16 cellular contexts compared by ENCODE assay signal in the genomic region with DNA sequence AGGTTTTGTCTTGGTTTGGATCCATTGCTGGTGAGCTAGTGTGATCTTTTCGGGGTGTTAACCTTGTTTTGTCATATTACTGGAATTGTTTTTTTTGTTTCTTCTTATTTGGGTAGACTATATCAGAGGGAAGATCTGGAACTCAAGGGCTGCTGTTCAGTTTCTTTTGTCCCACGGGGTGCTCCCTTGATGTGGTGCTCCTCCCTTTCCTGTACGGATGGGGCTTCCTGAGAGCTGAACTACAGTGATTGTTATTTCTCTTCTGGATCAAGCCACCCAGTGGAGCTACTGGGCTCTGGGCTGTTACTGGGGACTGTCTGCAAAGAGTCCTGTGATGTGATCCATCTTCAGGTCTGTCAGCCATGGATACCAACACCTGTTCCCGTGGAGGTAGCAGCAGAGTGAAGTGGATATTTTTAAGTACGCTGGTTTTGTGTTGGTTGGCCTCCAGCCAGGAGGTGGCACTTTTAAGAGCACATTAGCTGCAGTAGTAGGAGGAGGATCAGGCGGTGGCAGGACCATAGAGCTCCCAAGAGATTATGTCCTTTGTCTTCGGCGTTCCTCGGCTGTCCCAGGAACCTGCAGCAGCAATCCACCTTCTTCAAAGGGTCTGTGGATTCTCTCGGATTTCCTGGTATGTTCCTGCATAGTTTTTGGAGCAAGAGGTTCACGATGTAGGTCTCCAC. TPM values are rescaled to one million over a fixed set of nuclear protein-coding genes. Genes with fewer than 3 reads are reported as not detected.
A peak's percentile ranks its signal among the peaks of the same experiment; 100 is the strongest.
DNase-seq lines count a peak whose midpoint lies in the region; ATAC-seq and TF ChIP-seq lines count a peak whose summit lies in the region.
"Had no signal": no experiment of that assay in that cellular context is flagged by ENCODE, and none has a peak within 500 bp of the region (broad histone marks: within the 10 kb centered on the region; RNA-seq: fewer than 3 reads in every experiment).

No MANE protein-coding gene starts in this region.

- no peaks in the 10 kb centered on the region for H4K20me1 ChIP-seq in DND-41 (ENCODE audit: insufficient read depth, low read length)

- H3K27ac ChIP-seq in heart left ventricle = peak overlapping the region in 4 of 12 donors; percentile 4 to 55 (median 42)
- H3K27ac ChIP-seq in DND-41 (ENCODE audit: low read length) = no peak overlapping the region
- H3K27ac ChIP-seq in endodermal cell (ENCODE audit: low read depth, low read length) = no peak overlapping the region
- H3K27ac ChIP-seq in gastroesophageal sphincter = no peak overlapping the region

- H3K27me3 Mint-ChIP-seq in endodermal cell (ENCODE audit: insufficient read depth) = no peaks in the 10 kb centered on the region
- H3K27me3 Mint-ChIP-seq: CD4-positive, CD25-positive, alpha-beta regulatory T cell had no signal

- intact Hi-C loops in heart left ventricle (cut with DNase I) = no loop called here
- intact Hi-C loops in Right ventricle myocardium superior (cut with DNase I) = no loop called here

- TF ChIP-seq EP300 in gastroesophageal sphincter (IDR thresholded peaks at IDR 0.05) = no peak

- peaks cover 71% of the 10 kb centered on the region for H3K36me3 Mint-ChIP-seq in endodermal cell (ENCODE audit: low read depth)

- H3K4me1 ChIP-seq in heart left ventricle (peaks cover 0 to 9% (median 0%) of the 10 kb centered on the region in 12 donors), DND-41 (ENCODE audit: insufficient read depth, low read length) (peaks cover 6% of the 10 kb centered on the region; the same call in 1 of the 2 replicates), endodermal cell (ENCODE audit: control insufficient read depth, insufficient read depth, low read length) (no peaks in the 10 kb centered on the region), gastroesophageal sphincter (no peaks in the 10 kb centered on the region)

- H3K9me3 Mint-ChIP-seq in endodermal cell = peaks cover 73% of the 10 kb centered on the region

- no peaks in the 10 kb centered on the region for H3K27me3 ChIP-seq in heart left ventricle
- H3K27me3 ChIP-seq in DND-41 (ENCODE audit: insufficient read depth, low read length, poor library complexity) = no peaks in the 10 kb centered on the region
- H3K27me3 ChIP-seq in endodermal cell (ENCODE audit: control insufficient read depth, insufficient read depth, low read length, poor library complexity, severe bottlenecking) = no peaks in the 10 kb centered on the region
- H3K27me3 ChIP-seq in gastroesophageal sphincter = no peaks in the 10 kb centered on the region

- TF ChIP-seq POLR2A in heart left ventricle (IDR thresholded peaks at IDR 0.05) (no peak), gastroesophageal sphincter (IDR thresholded peaks at IDR 0.05) (no peak)

- H3K27ac Mint-ChIP-seq in endodermal cell = no peak overlapping the region
- H3K27ac Mint-ChIP-seq: CD4-positive, CD25-positive, alpha-beta regulatory T cell had no signal

- peaks cover 0 to 7% (median 0%) of the 10 kb centered on the region in 9 donors for H3K36me3 ChIP-seq in heart left ventricle
- H3K36me3 ChIP-seq in DND-41 (ENCODE audit: insufficient read depth, low read length) = peaks cover 11% of the 10 kb centered on the region
- peaks cover 28% of the 10 kb centered on the region for H3K36me3 ChIP-seq in endodermal cell (ENCODE audit: control insufficient read depth, insufficient read depth, low read length)
- H3K36me3 ChIP-seq in gastroesophageal sphincter = no peaks in the 10 kb centered on the region

- H3K9ac ChIP-seq in DND-41 (ENCODE audit: low read depth, low read length) = no peak overlapping the region
- H3K9ac ChIP-seq in endodermal cell (ENCODE audit: extremely low read depth, low read length, poor library complexity, severe bottlenecking) = no peak overlapping the region

- ATAC-seq in heart left ventricle = peak in 3 of 4 donors; percentile 59 to 68 (median 62)
- ATAC-seq in Right ventricle myocardium superior (ENCODE audit: poor library complexity) = no peak
- ATAC-seq in DND-41 (ENCODE audit: insufficient read depth, low read depth) = peak; percentile 81
- no peak for ATAC-seq in GM18858 (IDR thresholded peaks at IDR 0.05; ENCODE audit: unreplicated experiment)
- ATAC-seq in gastroesophageal sphincter = no peak
- ATAC-seq in GM21717 (IDR thresholded peaks at IDR 0.05; ENCODE audit: unreplicated experiment) = no peak

- peaks cover 0 to 44% (median 12%) of the 10 kb centered on the region in 12 donors for H3K9me3 ChIP-seq in heart left ventricle
- peaks cover 11% of the 10 kb centered on the region for H3K9me3 ChIP-seq in DND-41 (ENCODE audit: insufficient read depth, low read length, severe bottlenecking)
- H3K9me3 ChIP-seq in endodermal cell (ENCODE audit: control insufficient read depth, low read length) = peaks cover 84% of the 10 kb centered on the region
- peaks cover 0 to 20% (median 0%) of the 10 kb centered on the region in 3 donors for H3K9me3 ChIP-seq in gastroesophageal sphincter

- peaks cover 19% of the 10 kb centered on the region for H3K79me2 ChIP-seq in DND-41 (ENCODE audit: insufficient read depth, low read length)

- WGBS in heart left ventricle, 4 donors = 63 to 77% (median 69%) methylated on average over 11 of the region's 11 CpGs
- WGBS in endodermal cell (ENCODE audit: insufficient coverage in 1 of 2, insufficient read length in 1 of 2), 2 experiments = 86% methylated on average over 7 to 11 of the region's 11 CpGs
- 88 to 91% methylated on average over 8 to 9 of the region's 11 CpGs for WGBS in gastroesophageal sphincter (ENCODE audit: low coverage in 1 of 2), 2 donors

- no peak overlapping the region for H2AFZ ChIP-seq in DND-41 (ENCODE audit: low read depth, low read length)

- no peak overlapping the region for H3K4me3 Mint-ChIP-seq in endodermal cell
- H3K4me3 Mint-ChIP-seq: H9 had no signal

- DNase-seq in heart left ventricle (peak in 3 of 5 donors; percentile 15 to 38 (median 33)), Right ventricle myocardium superior (no peak), DND-41 (peak; percentile 51), NCI-H2107 (lab: John Stamatoyannopoulos, UW) (peak; percentile 11), endodermal cell (no peak)
- DNase-seq: ACHN; Calu3; CD4-positive, CD25-positive, alpha-beta regulatory T cell; H9; Karpas-422; MM.1S; NCI-H526 treated with DMSO at 0.1 percent for 48 hours; T-helper 2 cell had no signal

- peaks cover 3% of the 10 kb centered on the region for H3K4me1 Mint-ChIP-seq in endodermal cell
- H3K4me1 Mint-ChIP-seq: H9 had no signal

- no peak overlapping the region for H3K4me2 ChIP-seq in DND-41 (ENCODE audit: insufficient read depth, low read length)

- TF ChIP-seq CTCF in heart left ventricle (IDR thresholded peaks at IDR 0.05) (no peak), DND-41 (IDR thresholded peaks at IDR 0.05; ENCODE audit: borderline replicate concordance, extremely low read depth, low read length, poor library complexity, severe bottlenecking) (peak; percentile 2), endodermal cell (conservative IDR thresholded peaks at IDR 0.05) (no peak), gastroesophageal sphincter (IDR thresholded peaks at IDR 0.05) (no peak)

- H3K4me3 ChIP-seq in heart left ventricle = peak overlapping the region in 3 of 12 donors; percentile 1 to 12 (median 3)
- no peak overlapping the region for H3K4me3 ChIP-seq in DND-41 (ENCODE audit: low read depth in 1 of 2, low read length in 2 of 2)
- peak overlapping the region; percentile 35 for H3K4me3 ChIP-seq in endodermal cell (ENCODE audit: low read length)
- H3K4me3 ChIP-seq in gastroesophageal sphincter = no peak overlapping the region

RNA-seq across cellular contexts. Expression of a gene that starts 27.2 kb away (rescaled TPM):
- 10 to 100 TPM; 18.9 to 40.6 (median 37.6) TPM for total RNA-seq in heart left ventricle
- polyA plus RNA-seq in heart left ventricle = 10 to 100 TPM in 1 of 2 donors, 1 to 10 TPM in 1; 6.9 to 17.7 TPM
- total RNA-seq in Right ventricle myocardium superior = 25.9 TPM
- total RNA-seq in endodermal cell = 10 to 100 TPM; 53.3 to 56.4 TPM
- polyA plus RNA-seq in endodermal cell (2013, experiment 1 of 2) = 39.8 TPM
- polyA plus RNA-seq in endodermal cell (2013, experiment 2 of 2) = 37.1 TPM
- total RNA-seq in gastroesophageal sphincter = 10 to 100 TPM; 32.1 to 45.8 (median 38.9) TPM

Comparison
In these comparisons a context has a peak if more than half of its experiments do, and no peak if none do; other contexts are left out.
1. ATAC-seq: peak in heart left ventricle (3 of 4) and DND-41 (single experiment); none in Right ventricle myocardium superior (single experiment), GM18858 (single experiment), gastroesophageal sphincter (single experiment) and GM21717 (single experiment).
2. DNase-seq: peak in heart left ventricle (3 of 5), DND-41 (single experiment) and NCI-H2107 (single experiment); none in Right ventricle myocardium superior (single experiment) and endodermal cell (single experiment).